Comparison of ENCODE assay signal across 17 cellular contexts in the genomic region with DNA sequence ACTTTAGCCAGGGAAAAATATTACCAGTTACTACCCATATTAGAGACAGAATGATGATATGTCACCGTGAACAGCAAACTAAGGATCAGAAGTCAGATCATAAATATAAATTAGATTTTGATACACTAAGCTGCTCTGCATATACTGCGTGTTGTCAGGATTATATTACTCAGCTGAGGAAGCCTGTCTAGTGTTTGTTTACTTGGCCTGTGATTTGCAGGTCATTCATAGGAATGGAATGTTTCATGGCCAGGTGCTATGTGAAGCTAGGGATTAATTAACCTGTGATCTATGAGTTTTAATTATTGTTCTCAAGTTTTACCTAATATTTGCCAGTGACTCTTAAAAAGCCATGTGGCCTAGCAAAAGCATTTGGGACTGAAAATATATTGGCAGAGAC.
DNase-seq lines count a peak whose midpoint lies in the region; ATAC-seq and TF ChIP-seq lines count a peak whose summit lies in the region.
"Had no signal": no experiment of that assay in that cellular context is flagged by ENCODE, and none has a peak within 500 bp of the region (broad histone marks: within the 10 kb centered on the region; RNA-seq: fewer than 3 reads in every experiment).

No MANE protein-coding gene starts in this region.

- no peak overlapping the region for H3K27ac ChIP-seq in body of pancreas
- H3K27ac ChIP-seq in thyroid gland: no peak overlapping the region
- H3K27ac ChIP-seq: C4-2B, KMS-11, SJCRH30 had no signal

- 10 to 14% methylated on average over 2 of the region's 2 CpGs for WGBS in body of pancreas, 2 donors
- 76 to 79% methylated on average over 2 of the region's 2 CpGs for WGBS in thyroid gland, 2 donors

- no peak for TF ChIP-seq POLR2A in body of pancreas (IDR thresholded peaks at IDR 0.05)
- TF ChIP-seq POLR2A in thyroid gland (IDR thresholded peaks at IDR 0.05): no peak

- TF ChIP-seq CTCF in body of pancreas (IDR thresholded peaks at IDR 0.05): no peak
- TF ChIP-seq CTCF in thyroid gland (IDR thresholded peaks at IDR 0.05): no peak

- H3K9me3 ChIP-seq in body of pancreas (no peaks in the 10 kb centered on the region), thyroid gland (no peaks in the 10 kb centered on the region)
- H3K9me3 ChIP-seq: SJCRH30 had no signal

- no peaks in the 10 kb centered on the region for H3K36me3 ChIP-seq in body of pancreas (replicated peaks in 1 of 2; ENCODE audit: insufficient read depth in 1 of 2, low read depth in 2 of 2)
- H3K36me3 ChIP-seq in thyroid gland: no peaks in the 10 kb centered on the region
- H3K36me3 ChIP-seq: SJCRH30 had no signal

- H3K4me1 ChIP-seq in body of pancreas (no peaks in the 10 kb centered on the region), thyroid gland (no peaks in the 10 kb centered on the region)
- H3K4me1 ChIP-seq: SJCRH30 had no signal

- DNase-seq in DMS53 treated with DMSO at 0.1 percent for 48 hours (lab: John Stamatoyannopoulos, UW; ENCODE audit: unreplicated experiment): peak; percentile 47
- peak; percentile 34 for DNase-seq in NCI-H2196 (lab: John Stamatoyannopoulos, UW; ENCODE audit: unreplicated experiment)
- no peak for DNase-seq in body of pancreas
- peak; percentile 23 for DNase-seq in left kidney (ENCODE audit: low read depth, low spot score)
- DNase-seq in thyroid gland: no peak
- DNase-seq in NCI-H82 (lab: John Stamatoyannopoulos, UW): no peak
- DNase-seq: GF-D8, GOT3, NCI-H1092, NCI-H187, NCI-H2171, NCI-H524, RPMI8226, SJCRH30 had no signal

- intact Hi-C loops in body of pancreas (cut with DNase I) (no loop called here), thyroid gland (cut with DNase I) (no loop called here)

- H3K27me3 ChIP-seq in body of pancreas (peaks cover 0 to 11% of the 10 kb centered on the region in 2 donors), thyroid gland (no peaks in the 10 kb centered on the region)
- H3K27me3 ChIP-seq: SJCRH30 had no signal

- H3K4me3 ChIP-seq in body of pancreas (no peak overlapping the region), thyroid gland (replicated peaks in 1 of 3) (no peak overlapping the region)
- H3K4me3 ChIP-seq: SJCRH30 had no signal

- ATAC-seq in body of pancreas: peak; percentile 65
- no peak for ATAC-seq in HG03196 (IDR thresholded peaks at IDR 0.05; ENCODE audit: unreplicated experiment)

Comparison
In these comparisons a context has a peak if more than half of its experiments do, and no peak if none do; other contexts are left out.
1. DNase-seq: peak in DMS53 treated with DMSO at 0.1 percent for 48 hours (single experiment), NCI-H2196 (single experiment) and left kidney (single experiment); none in body of pancreas (0 of 4), thyroid gland (0 of 2) and NCI-H82 (single experiment).